In the genomic region with DNA sequence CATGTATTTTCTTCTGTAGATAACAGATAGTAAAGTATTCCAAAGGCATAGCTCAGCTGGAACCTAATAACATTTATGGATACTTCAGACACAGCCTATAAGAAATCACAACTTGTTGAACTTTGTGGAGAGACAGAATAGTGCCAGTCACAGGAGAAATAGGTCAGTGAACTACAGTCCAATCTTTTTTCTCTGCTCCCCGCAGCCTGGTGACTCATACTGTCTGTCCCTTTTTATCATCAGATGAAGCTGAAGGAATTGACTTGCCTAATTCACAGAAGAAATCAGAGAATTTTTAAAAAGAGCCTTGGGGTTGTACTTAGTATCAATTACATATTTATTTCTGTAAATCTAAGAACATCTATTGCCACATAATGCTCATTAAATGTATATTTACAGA, we compare ENCODE assay signal across 16 cellular contexts.
DNase-seq lines count a peak whose midpoint lies in the region; ATAC-seq, FAIRE-seq and TF ChIP-seq lines count a peak whose summit lies in the region.
"Had no signal": no experiment of that assay in that cellular context is flagged by ENCODE, and none has a peak within 500 bp of the region (broad histone marks: within the 10 kb centered on the region; RNA-seq: fewer than 3 reads in every experiment).

No MANE protein-coding gene starts in this region.

- intact Hi-C loops in PC-3 (cut with micrococcal nuclease) = loop anchor here (10.0 kb wide), 1 partner anchor 50 kb away; no protein-coding TSS in a partner anchor

- DNase-seq in Daoy (ENCODE audit: low read depth) (peak; percentile 27), PC-3 (peak; percentile 40), cerebellar cortex (ENCODE audit: low spot score) (peak; percentile 1), urothelium cell line (ENCODE audit: low spot score) (peak; percentile 60)
- DNase-seq: C1 segment of cervical spinal cord; CD4-positive, alpha-beta T cell; DND-41; GF-D8; GM23248 had no signal

- ATAC-seq in PC-3 = peak; percentile 65
- no peak for ATAC-seq in HG03460 (IDR thresholded peaks at IDR 0.05; ENCODE audit: unreplicated experiment)
- no peak for ATAC-seq in GM21786 (IDR thresholded peaks at IDR 0.05; ENCODE audit: unreplicated experiment)
- ATAC-seq in HG02840 (IDR thresholded peaks at IDR 0.05; ENCODE audit: low FRiP score, unreplicated experiment) = no peak
- ATAC-seq: HCT116, HepG2 had no signal

- POLR2A ChIA-PET in PC-3 (lab: Charles Lee; ENCODE audit: unreplicated experiment) = no interaction called here

- CTCF ChIA-PET in PC-3 (lab: Charles Lee) = no interaction called here

- H3K9ac ChIP-seq in PC-3 (ENCODE audit: low read length) = no peak overlapping the region
- H3K9ac ChIP-seq: GM23248 had no signal

- H3K4me2 ChIP-seq in PC-3 (ENCODE audit: low read length) = no peak overlapping the region

- H3F3A ChIP-seq in PC-3 (ENCODE audit: low read length, unreplicated experiment) = no peaks in the 10 kb centered on the region

- no peaks in the 10 kb centered on the region for H3K36me3 ChIP-seq in PC-3 (ENCODE audit: low read depth, low read length)

- H3K27me3 ChIP-seq in PC-3 (ENCODE audit: low read length) = no peaks in the 10 kb centered on the region

- no peak overlapping the region for H3K27ac ChIP-seq in PC-3 (ENCODE audit: low read length)
- H3K27ac ChIP-seq: GM23248 had no signal

- no peaks in the 10 kb centered on the region for H3K9me2 ChIP-seq in PC-3 (replicated peaks; ENCODE audit: low read length)

- TF ChIP-seq CTCF in PC-3 (conservative IDR thresholded peaks at IDR 0.05; ENCODE audit: low read depth, low read length) = no peak

- no peaks in the 10 kb centered on the region for H3K9me3 ChIP-seq in PC-3 (ENCODE audit: low read length)

- no peaks in the 10 kb centered on the region for H4K20me1 ChIP-seq in PC-3 (ENCODE audit: low read length)

- no peak overlapping the region for H3K4me3 ChIP-seq in PC-3 (ENCODE audit: low read length)
- H3K4me3 ChIP-seq: GM23248 had no signal

- H3K79me2 ChIP-seq in PC-3 (ENCODE audit: low read length) = no peaks in the 10 kb centered on the region

- FAIRE-seq in urothelium cell line (lab: Jason Lieb, UNC) = no peak
- FAIRE-seq: H54, HepG2, HTR-8/SVneo had no signal

- BruUV-seq in PC-3 (replicated peaks; lab: Mats Ljungman, UMichigan) = no TSS peak

- no peak overlapping the region for H2AFZ ChIP-seq in PC-3 (ENCODE audit: low read length)
- H2AFZ ChIP-seq: GM23248 had no signal

- peaks cover 5% of the 10 kb centered on the region; the same call in 1 of the 2 replicates for H3K4me1 ChIP-seq in PC-3 (ENCODE audit: insufficient read depth, low read length)

Comparison
In these comparisons a context has a peak if more than half of its experiments do, and no peak if none do; other contexts are left out.
1. DNase-seq: peak in every context shown above with its lines; median percentile 60 in urothelium cell line; 40 in PC-3; 27 in Daoy; 1 in cerebellar cortex.